ENCODE assay signal across 17 cellular contexts in the genomic region with DNA sequence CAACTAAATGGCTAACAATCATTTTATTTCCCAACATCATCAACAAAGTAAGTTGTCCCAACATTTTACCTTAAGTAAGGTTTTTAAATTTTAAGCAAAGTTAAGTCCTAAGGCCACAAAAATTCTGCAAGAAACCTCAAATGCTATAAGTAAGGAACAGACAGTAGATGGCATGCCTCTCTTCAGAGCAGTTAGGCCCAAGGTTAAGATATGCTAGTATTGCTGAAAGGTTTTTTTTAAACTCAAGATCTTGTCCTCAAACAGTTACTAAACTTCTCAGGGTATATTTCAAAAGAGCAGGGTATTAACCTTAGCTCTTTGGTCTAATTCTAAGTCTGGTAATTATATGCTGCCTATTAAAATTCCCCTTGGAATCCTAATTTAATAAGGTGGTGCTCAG. TPM values are rescaled to one million over a fixed set of nuclear protein-coding genes. Genes with fewer than 3 reads are reported as not detected.
DNase-seq lines count a peak whose midpoint lies in the region; ATAC-seq and TF ChIP-seq lines count a peak whose summit lies in the region.
"Had no signal": no experiment of that assay in that cellular context is flagged by ENCODE, and none has a peak within 500 bp of the region (broad histone marks: within the 10 kb centered on the region; RNA-seq: fewer than 3 reads in every experiment).

No MANE protein-coding gene starts in this region.

- 0 out of 3 replicates have a peak, but pooled peaks have one; percentile 31 for ATAC-seq in RWPE2 (ENCODE audit: low read depth)
- ATAC-seq in GM21528 (IDR thresholded peaks at IDR 0.05; ENCODE audit: low FRiP score, unreplicated experiment), result no peak
- no peak for ATAC-seq in stimulated activated naive B cell treated with anti-CD40 and anti-IgM and Interleukin-4, amounts not matched to agents 10 μg/mL and 1 μg/mL and 100 μg/mL, for 72 hours (replicated peaks)
- ATAC-seq: activated naive CD8-positive, alpha-beta T cell treated with anti-CD3 and anti-CD28 coated beads, Interleukin-2, amount 50 U/mL, for 24 hours; gastroesophageal sphincter had no signal

- no peak overlapping the region for H3K4me3 Mint-ChIP-seq in HFFc6
- H3K4me3 Mint-ChIP-seq in stimulated activated naive B cell treated with anti-CD40 and anti-IgM and Interleukin-4, amounts not matched to agents 10 μg/mL and 1 μg/mL and 100 μg/mL, for 72 hours, result no peak overlapping the region
- H3K4me3 Mint-ChIP-seq: activated naive CD8-positive, alpha-beta T cell treated with anti-CD3 and anti-CD28 coated beads, Interleukin-2, amount 50 U/mL, for 24 hours had no signal

- H3K9me3 Mint-ChIP-seq in HFFc6, result no peaks in the 10 kb centered on the region
- no peaks in the 10 kb centered on the region for H3K9me3 Mint-ChIP-seq in stimulated activated naive B cell treated with anti-CD40 and anti-IgM and Interleukin-4, amounts not matched to agents 10 μg/mL and 1 μg/mL and 100 μg/mL, for 72 hours
- H3K9me3 Mint-ChIP-seq: activated naive CD8-positive, alpha-beta T cell treated with anti-CD3 and anti-CD28 coated beads, Interleukin-2, amount 50 U/mL, for 24 hours had no signal

- no peak for TF ChIP-seq EP300 in esophagus muscularis mucosa (IDR thresholded peaks at IDR 0.05)

- H3K4me1 ChIP-seq in RWPE2 (ENCODE audit: insufficient read depth, poor library complexity, severe bottlenecking) (no peaks in the 10 kb centered on the region), esophagus muscularis mucosa (peaks cover 15 to 62% (median 49%) of the 10 kb centered on the region in 4 donors), neutrophil (ENCODE audit: control insufficient read depth in 1 of 2, insufficient read depth in 1 of 2, low read depth in 1 of 2, low read length in 1 of 2) (no peaks in the 10 kb centered on the region)
- H3K4me1 ChIP-seq: BLaER1, HAP-1 had no signal

- no peak for TF ChIP-seq POLR2A in esophagus muscularis mucosa (IDR thresholded peaks at IDR 0.05; ENCODE audit: low read depth)

- no peaks in the 10 kb centered on the region for H3K9me3 ChIP-seq in RWPE2 (ENCODE audit: severe bottlenecking)
- H3K9me3 ChIP-seq in esophagus muscularis mucosa, result no peaks in the 10 kb centered on the region
- H3K9me3 ChIP-seq in neutrophil, result no peaks in the 10 kb centered on the region
- H3K9me3 ChIP-seq: gastroesophageal sphincter, HAP-1, left ventricle myocardium inferior, tibial nerve had no signal

- H3K4me1 Mint-ChIP-seq in HFFc6 (ENCODE audit: low read depth), result peaks cover 29% of the 10 kb centered on the region
- H3K4me1 Mint-ChIP-seq in stimulated activated naive B cell treated with anti-CD40 and anti-IgM and Interleukin-4, amounts not matched to agents 10 μg/mL and 1 μg/mL and 100 μg/mL, for 72 hours, result peaks cover 10 to 19% of the 10 kb centered on the region in 2 donors

- TF ChIP-seq CTCF in HFFc6 (IDR thresholded peaks at IDR 0.05) (peak; percentile 24; the same call in 1 of the 2 replicates), RWPE2 (IDR thresholded peaks at IDR 0.05; ENCODE audit: poor library complexity, severe bottlenecking) (peak; percentile 39), esophagus muscularis mucosa (IDR thresholded peaks at IDR 0.05) (peak; percentile 2 to 26 (median 9)), neutrophil (IDR thresholded peaks at IDR 0.05) (no peak)

- no peak overlapping the region for H3K27ac Mint-ChIP-seq in HFFc6
- H3K27ac Mint-ChIP-seq in stimulated activated naive B cell treated with anti-CD40 and anti-IgM and Interleukin-4, amounts not matched to agents 10 μg/mL and 1 μg/mL and 100 μg/mL, for 72 hours, result no peak overlapping the region
- H3K27ac Mint-ChIP-seq: activated naive CD8-positive, alpha-beta T cell treated with anti-CD3 and anti-CD28 coated beads, Interleukin-2, amount 50 U/mL, for 24 hours had no signal

- H3K4me3 ChIP-seq in RWPE2 (ENCODE audit: severe bottlenecking), result no peak overlapping the region
- H3K4me3 ChIP-seq in esophagus muscularis mucosa, result no peak overlapping the region
- no peak overlapping the region for H3K4me3 ChIP-seq in neutrophil (ENCODE audit: low read depth in 1 of 2, low read length in 1 of 2)
- H3K4me3 ChIP-seq: BLaER1, gastroesophageal sphincter, HAP-1, left ventricle myocardium inferior, tibial nerve had no signal

- H3K27ac ChIP-seq in RWPE2 (ENCODE audit: poor library complexity, severe bottlenecking), result no peak overlapping the region
- H3K27ac ChIP-seq in esophagus muscularis mucosa (replicated peaks in 1 of 4), result peak overlapping the region in 2 of 4 donors; percentile 4 to 27
- H3K27ac ChIP-seq in neutrophil, result peak overlapping the region; percentile 30
- H3K27ac ChIP-seq: BLaER1, left ventricle myocardium inferior, tibial nerve had no signal

- H3K27me3 ChIP-seq in RWPE2 (ENCODE audit: insufficient read depth, poor library complexity, severe bottlenecking), result no peaks in the 10 kb centered on the region
- no peaks in the 10 kb centered on the region for H3K27me3 ChIP-seq in esophagus muscularis mucosa
- no peaks in the 10 kb centered on the region for H3K27me3 ChIP-seq in neutrophil
- H3K27me3 ChIP-seq: BLaER1, gastroesophageal sphincter, tibial nerve had no signal

- intact Hi-C loops in esophagus muscularis mucosa (cut with DNase I), result no loop called here

- H3K36me3 ChIP-seq in RWPE2 (ENCODE audit: low read depth) (peaks cover 69% of the 10 kb centered on the region), esophagus muscularis mucosa (peaks cover 13 to 27% (median 23%) of the 10 kb centered on the region in 4 donors), neutrophil (peaks cover 40% of the 10 kb centered on the region)

- DNase-seq in HFFc6 (peak; percentile 12), RWPE2 (ENCODE audit: low spot score) (no peak), esophagus muscularis mucosa (ENCODE audit: extremely low spot score) (no peak), T-helper 9 cell (no peak)
- DNase-seq in stimulated activated naive B cell treated with anti-CD40 and anti-IgM and Interleukin-4, amounts not matched to agents 10 μg/mL and 1 μg/mL and 100 μg/mL, for 72 hours, result no peak
- DNase-seq: activated CD8-positive, alpha-beta memory T cell treated with anti-CD3 and anti-CD28 coated beads for 24 hours; activated naive CD8-positive, alpha-beta T cell treated with anti-CD3 and anti-CD28 coated beads, Interleukin-2, amount 50 U/mL, for 24 hours; cerebellar nuclear complex; Karpas-422; left ventricle myocardium inferior; SHP77 treated with DMSO at 0.1 percent for 48 hours had no signal

- peaks cover 17% of the 10 kb centered on the region for H3K36me3 Mint-ChIP-seq in HFFc6 (ENCODE audit: low read depth)
- peaks cover 26 to 36% of the 10 kb centered on the region in 2 donors for H3K36me3 Mint-ChIP-seq in stimulated activated naive B cell treated with anti-CD40 and anti-IgM and Interleukin-4, amounts not matched to agents 10 μg/mL and 1 μg/mL and 100 μg/mL, for 72 hours

- no peaks in the 10 kb centered on the region; the same call in 1 of the 2 replicates for H3K27me3 Mint-ChIP-seq in HFFc6 (ENCODE audit: insufficient read depth)
- H3K27me3 Mint-ChIP-seq in stimulated activated naive B cell treated with anti-CD40 and anti-IgM and Interleukin-4, amounts not matched to agents 10 μg/mL and 1 μg/mL and 100 μg/mL, for 72 hours, result no peaks in the 10 kb centered on the region
- H3K27me3 Mint-ChIP-seq: activated naive CD8-positive, alpha-beta T cell treated with anti-CD3 and anti-CD28 coated beads, Interleukin-2, amount 50 U/mL, for 24 hours had no signal

RNA-seq across cellular contexts. Expression of a gene that starts 35.1 kb away (rescaled TPM):
- total RNA-seq in HFFc6 (2021; fragmentation: NEBNext Ultra II Directional; extraction: Animal tissue kit (Norgen Biotek cat#: 25700)), result 10 to 100 TPM; 68.5 to 78.7 (median 76.1) TPM
- 100 to 1,000 TPM; 133 to 211 (median 170) TPM for total RNA-seq in esophagus muscularis mucosa
